15 cellular contexts compared by ENCODE assay signal in genomic region chr5:36661446-36662220, GRCh38. TPM values are rescaled to one million over a fixed set of nuclear protein-coding genes. Genes with fewer than 3 reads are reported as not detected.
DNase-seq lines count a peak whose midpoint lies in the region; ATAC-seq and TF ChIP-seq lines count a peak whose summit lies in the region.
"Had no signal": no experiment of that assay in that cellular context is flagged by ENCODE, and none has a peak within 500 bp of the region (broad histone marks: within the 10 kb centered on the region; RNA-seq: fewer than 3 reads in every experiment).

No MANE protein-coding gene starts in this region.

- H3K9me3 Mint-ChIP-seq in endodermal cell, result no peaks in the 10 kb centered on the region
- no peaks in the 10 kb centered on the region for H3K9me3 Mint-ChIP-seq in neural progenitor cell

- no peak overlapping the region for H3K9ac ChIP-seq in endodermal cell (ENCODE audit: extremely low read depth, low read length, poor library complexity, severe bottlenecking)
- H3K9ac ChIP-seq in neural progenitor cell, result no peak overlapping the region

- H3K27me3 Mint-ChIP-seq in endodermal cell (ENCODE audit: insufficient read depth), result no peaks in the 10 kb centered on the region
- H3K27me3 Mint-ChIP-seq in neural progenitor cell (ENCODE audit: insufficient read depth, low read depth), result no peaks in the 10 kb centered on the region

- H3K27ac ChIP-seq in SJCRH30 (peak overlapping the region; percentile 52), endodermal cell (ENCODE audit: low read depth, low read length) (peak overlapping the region; percentile 53), neural progenitor cell (no peak overlapping the region)

- H4K20me1 ChIP-seq in neural progenitor cell (ENCODE audit: low read depth), result no peaks in the 10 kb centered on the region

- H3K27ac Mint-ChIP-seq in endodermal cell (no peak overlapping the region), neural progenitor cell (no peak overlapping the region)
- H3K27ac Mint-ChIP-seq: CD4-positive, alpha-beta memory T cell had no signal

- no peak for ATAC-seq in HG02840 (IDR thresholded peaks at IDR 0.05; ENCODE audit: low FRiP score, unreplicated experiment)
- no peak for ATAC-seq in HG03457 (IDR thresholded peaks at IDR 0.05; ENCODE audit: unreplicated experiment)
- ATAC-seq: SK-N-SH treated with all-trans-retinoic acid at 6 μM for 48 hours had no signal

- WGBS in endodermal cell (ENCODE audit: insufficient coverage in 1 of 2, insufficient read length in 1 of 2), 2 experiments, result 93 to 96% methylated on average over 7 to 8 of the region's 8 CpGs

- no peaks in the 10 kb centered on the region for H3K79me2 ChIP-seq in neural progenitor cell (ENCODE audit: low read depth)

- peaks cover 7% of the 10 kb centered on the region for H3F3A ChIP-seq in neural progenitor cell (ENCODE audit: low read depth)

- peak overlapping the region; percentile 44 for H2AFZ ChIP-seq in neural progenitor cell (replicated peaks)

- H3K4me1 ChIP-seq in SJCRH30 (peaks cover 6% of the 10 kb centered on the region; the same call in 1 of the 2 replicates), endodermal cell (ENCODE audit: control insufficient read depth, insufficient read depth, low read length) (no peaks in the 10 kb centered on the region), neural progenitor cell (peaks cover 8% of the 10 kb centered on the region)
- H3K4me1 ChIP-seq: BE2C had no signal

- H3K4me3 ChIP-seq in SJCRH30 (no peak overlapping the region), endodermal cell (ENCODE audit: low read length) (no peak overlapping the region), neural progenitor cell (no peak overlapping the region)

- H3K9me3 ChIP-seq in SJCRH30 (replicated peaks) (no peaks in the 10 kb centered on the region), endodermal cell (ENCODE audit: control insufficient read depth, low read length) (no peaks in the 10 kb centered on the region), neural progenitor cell (ENCODE audit: low read depth) (no peaks in the 10 kb centered on the region)
- H3K9me3 ChIP-seq: BE2C had no signal

- H3K36me3 ChIP-seq in SJCRH30 (no peaks in the 10 kb centered on the region), endodermal cell (ENCODE audit: control insufficient read depth, insufficient read depth, low read length) (no peaks in the 10 kb centered on the region), neural progenitor cell (no peaks in the 10 kb centered on the region)
- H3K36me3 ChIP-seq: BE2C had no signal

- H3K4me1 Mint-ChIP-seq in endodermal cell (peaks cover 10% of the 10 kb centered on the region), neural progenitor cell (peaks cover 3% of the 10 kb centered on the region)
- H3K4me1 Mint-ChIP-seq: CD4-positive, alpha-beta memory T cell had no signal

- no peaks in the 10 kb centered on the region for H3K27me3 ChIP-seq in SJCRH30
- no peaks in the 10 kb centered on the region for H3K27me3 ChIP-seq in endodermal cell (ENCODE audit: control insufficient read depth, insufficient read depth, low read length, poor library complexity, severe bottlenecking)
- no peaks in the 10 kb centered on the region for H3K27me3 ChIP-seq in neural progenitor cell
- H3K27me3 ChIP-seq: BE2C had no signal

- peak in 1 of 2 experiments; percentile 15 for DNase-seq in SJCRH30
- no peak for DNase-seq in endodermal cell
- DNase-seq in neural progenitor cell (ENCODE audit: low spot score), result no peak
- DNase-seq in EL, result no peak
- no peak for DNase-seq in effector CD8-positive, alpha-beta T cell (lab: John Stamatoyannopoulos, UW)
- DNase-seq: BE2C; CD4-positive, alpha-beta memory T cell; DMS79; GOT3; NCI-H1436 treated with DMSO at 0.1 percent for 48 hours; NCI-H524 treated with DMSO at 0.1 percent for 48 hours; SHP77 had no signal

- H3K4me3 Mint-ChIP-seq in endodermal cell (no peak overlapping the region), neural progenitor cell (no peak overlapping the region)
- H3K4me3 Mint-ChIP-seq: CD4-positive, alpha-beta memory T cell had no signal

- TF ChIP-seq CTCF in endodermal cell (conservative IDR thresholded peaks at IDR 0.05) (no peak), neural progenitor cell (IDR thresholded peaks at IDR 0.05) (no peak)

- no peaks in the 10 kb centered on the region for H3K36me3 Mint-ChIP-seq in endodermal cell (ENCODE audit: low read depth)
- H3K36me3 Mint-ChIP-seq in neural progenitor cell, result peaks cover 22% of the 10 kb centered on the region
- H3K36me3 Mint-ChIP-seq: CD4-positive, alpha-beta memory T cell had no signal

- H3K4me2 ChIP-seq in neural progenitor cell, result no peak overlapping the region

RNA-seq across cellular contexts. Expression of gene SLC1A3, which starts 55.2 kb away (rescaled TPM):
- total RNA-seq in SJCRH30 (2014; rRNA removed; shearing (Covaris generic)), result 1.4 and 2.1 TPM in 2 replicates
- total RNA-seq in endodermal cell (1 to 10 TPM; 2.6 to 4.2 TPM), neural progenitor cell (ENCODE audit: low replicate concordance) (6.7 and 8.5 TPM in 2 replicates)
- 20.5 TPM for polyA plus RNA-seq in endodermal cell (2013, experiment 1 of 2)
- polyA plus RNA-seq in endodermal cell (2013, experiment 2 of 2), result 16.9 TPM
- polyA plus RNA-seq: CD4-positive, alpha-beta memory T cell had no signal
